Comparison of ENCODE assay signal across 24 cellular contexts in genomic region chr3:134052370-134052769, GRCh38. TPM values are rescaled to one million over a fixed set of nuclear protein-coding genes. Genes with fewer than 3 reads are reported as not detected.
A peak's percentile ranks its signal among the peaks of the same experiment; 100 is the strongest.
DNase-seq lines count a peak whose midpoint lies in the region; ATAC-seq and TF ChIP-seq lines count a peak whose summit lies in the region.
"Had no signal": no experiment of that assay in that cellular context is flagged by ENCODE, and none has a peak within 500 bp of the region (broad histone marks: within the 10 kb centered on the region; RNA-seq: fewer than 3 reads in every experiment).

No MANE protein-coding gene starts in this region.

- peak overlapping the region in 2 of 8 donors; percentile 26 to 49 for H3K27ac ChIP-seq in spleen
- H3K27ac ChIP-seq in CD8-positive, alpha-beta T cell (ENCODE audit: low read depth, low read length): no peak overlapping the region
- H3K27ac ChIP-seq: 22Rv1, A549, BLaER1 had no signal

- no peak overlapping the region for H3K27ac Mint-ChIP-seq in CD8-positive, alpha-beta T cell
- H3K27ac Mint-ChIP-seq: CD4-positive, alpha-beta memory T cell; GM23338; HFFc6 had no signal

- TF ChIP-seq POLR2A in spleen (IDR thresholded peaks at IDR 0.05): no peak

- no peaks in the 10 kb centered on the region for H3K36me3 ChIP-seq in spleen
- H3K36me3 ChIP-seq in CD8-positive, alpha-beta T cell (ENCODE audit: insufficient read depth, low read length): no peaks in the 10 kb centered on the region
- H3K36me3 ChIP-seq: BLaER1 had no signal

- DNase-seq in cardiac septum (ENCODE audit: low spot score) (peak; percentile 29), Right ventricle myocardium superior (no peak), islet precursor cell (peak; percentile 17), spleen (peak; percentile 73), glomerular visceral epithelial cell (ENCODE audit: extremely low spot score) (no peak), GM10248 (ENCODE audit: extremely low spot score) (no peak)
- DNase-seq in CD8-positive, alpha-beta T cell: no peak
- DNase-seq: AML-193; Calu3; CD4-positive, alpha-beta memory T cell; DMS 273 treated with DMSO at 0.1 percent for 48 hours; DMS53; DND-41; EL; HFFc6; IMR-90 had no signal

- H3K4me3 Mint-ChIP-seq in CD8-positive, alpha-beta T cell: no peak overlapping the region
- H3K4me3 Mint-ChIP-seq: CD14-positive monocyte; CD4-positive, alpha-beta memory T cell; GM23338; HFFc6 had no signal

- 62 to 74% (median 65%) methylated on average over 4 of the region's 4 CpGs for WGBS in spleen, 5 donors

- ATAC-seq in Right ventricle myocardium superior (ENCODE audit: poor library complexity): no peak
- ATAC-seq in CD8-positive, alpha-beta T cell: no peak
- ATAC-seq: A549, GM23338, HCT116, K562 had no signal

- peaks cover 0 to 8% (median 0%) of the 10 kb centered on the region in 8 donors for H3K9me3 ChIP-seq in spleen
- H3K9me3 ChIP-seq in CD8-positive, alpha-beta T cell (ENCODE audit: low read length): no peaks in the 10 kb centered on the region
- H3K9me3 ChIP-seq: A549 had no signal

- H3K4me3 ChIP-seq in spleen: no peak overlapping the region
- H3K4me3 ChIP-seq in CD8-positive, alpha-beta T cell (ENCODE audit: low read depth, low read length): no peak overlapping the region
- H3K4me3 ChIP-seq: A549, BLaER1, GM23338, K562 had no signal

- CTCF ChIA-PET in GM10248 (lab: Yijun Ruan, JAX): no interaction called here
- CTCF ChIA-PET in CD8-positive, alpha-beta T cell (lab: Charles Lee): no interaction called here

- no peaks in the 10 kb centered on the region for H3K27me3 ChIP-seq in spleen (replicated peaks in 1 of 7)
- no peaks in the 10 kb centered on the region for H3K27me3 ChIP-seq in CD8-positive, alpha-beta T cell (ENCODE audit: insufficient read depth, low read length)
- H3K27me3 ChIP-seq: BLaER1 had no signal

- H3K36me3 Mint-ChIP-seq in CD8-positive, alpha-beta T cell: no peaks in the 10 kb centered on the region
- H3K36me3 Mint-ChIP-seq: CD14-positive monocyte; CD4-positive, alpha-beta memory T cell had no signal

- peaks cover 7% of the 10 kb centered on the region for H3K4me1 Mint-ChIP-seq in CD8-positive, alpha-beta T cell (ENCODE audit: low read depth)
- H3K4me1 Mint-ChIP-seq: CD14-positive monocyte had no signal

- no peaks in the 10 kb centered on the region for H3K27me3 Mint-ChIP-seq in CD8-positive, alpha-beta T cell (ENCODE audit: low read depth)

- no peak for TF ChIP-seq CTCF in spleen (IDR thresholded peaks at IDR 0.05 in 8 of 11, conservative IDR thresholded peaks at IDR 0.05 in 3 of 11)
- TF ChIP-seq CTCF in GM10248 (IDR thresholded peaks at IDR 0.05; ENCODE audit: control extremely low read depth, extremely low read depth, low read depth, missing control alignments): no peak
- no peak for TF ChIP-seq CTCF in CD8-positive, alpha-beta T cell (IDR thresholded peaks at IDR 0.05)

- no peaks in the 10 kb centered on the region for H3K9me3 Mint-ChIP-seq in CD8-positive, alpha-beta T cell
- H3K9me3 Mint-ChIP-seq: HFFc6 had no signal

- POLR2A ChIA-PET in GM10248 (lab: Yijun Ruan, JAX): no interaction called here
- POLR2A ChIA-PET in CD8-positive, alpha-beta T cell (lab: Charles Lee): no interaction called here

- H3K4me1 ChIP-seq in spleen: peaks cover 2 to 20% (median 11%) of the 10 kb centered on the region in 6 donors
- no peaks in the 10 kb centered on the region for H3K4me1 ChIP-seq in CD8-positive, alpha-beta T cell (ENCODE audit: insufficient read depth, low read length)
- H3K4me1 ChIP-seq: A549 had no signal

- intact Hi-C loops in cardiac septum (cut with DNase I): no loop called here
- intact Hi-C loops in Right ventricle myocardium superior (cut with DNase I): no loop called here
- intact Hi-C loops in spleen (cut with DNase I; ENCODE audit: low total_unique reads): no loop called here
- intact Hi-C loops in CD8-positive, alpha-beta T cell (cut with DNase I, micrococcal nuclease): no loop called here

RNA-seq across cellular contexts. Expression of gene SLCO2A1, which starts 22.6 kb away (rescaled TPM):
- 59.2 TPM for total RNA-seq in cardiac septum
- total RNA-seq in Right ventricle myocardium superior: 8.3 TPM
- total RNA-seq in spleen: 100 to 1,000 TPM in 1 of 7 donors, 10 to 100 TPM in 6; 18.2 to 118 (median 46.4) TPM
- 1 to 10 TPM; 4.8 to 6.7 (median 5.4) TPM for polyA plus RNA-seq in spleen
- total RNA-seq in CD8-positive, alpha-beta T cell: not detected
- total RNA-seq: Calu3; CD4-positive, alpha-beta memory T cell; G401 had no signal
- polyA plus RNA-seq: CD4-positive, alpha-beta memory T cell had no signal

Comparison
In these comparisons a context has a peak if more than half of its experiments do, and no peak if none do; other contexts are left out.
1. DNase-seq: peak in cardiac septum (single experiment), islet precursor cell (single experiment) and spleen (single experiment); none in Right ventricle myocardium superior (single experiment), glomerular visceral epithelial cell (single experiment), GM10248 (single experiment) and CD8-positive, alpha-beta T cell (0 of 7).